Comparison of ENCODE assay signal across 1 cellular context in genomic region chr9:88224938-88225337, GRCh38.
TF ChIP-seq lines count a peak whose summit lies in the region.

No MANE protein-coding gene starts in this region.

TF ChIP-seq in WTC11, 78 proteins besides CTCF, POLR2A, EP300 and RAD21 (continued from another document):
- no peak for TF ChIP-seq USF2 (CRISPR knock-in tag; IDR thresholded peaks at IDR 0.05)
- no peak for TF ChIP-seq ARID4B (CRISPR knock-in tag; IDR thresholded peaks at IDR 0.05; ENCODE audit: borderline replicate concordance)
- TF ChIP-seq GABPB1 (CRISPR knock-in tag; IDR thresholded peaks at IDR 0.05), result no peak
- TF ChIP-seq GRHL2 (CRISPR knock-in tag; IDR thresholded peaks at IDR 0.05; ENCODE audit: insufficient replicate concordance, severe bottlenecking), result no peak
- TF ChIP-seq E2F4 (CRISPR knock-in tag; IDR thresholded peaks at IDR 0.05; ENCODE audit: borderline replicate concordance, low read depth), result no peak
- TF ChIP-seq ATF2 (CRISPR knock-in tag; IDR thresholded peaks at IDR 0.05; ENCODE audit: borderline replicate concordance, low read depth), result no peak
- no peak for TF ChIP-seq SP1 (CRISPR knock-in tag; conservative IDR thresholded peaks at IDR 0.05)
- no peak for TF ChIP-seq ZNF219 (CRISPR knock-in tag; IDR thresholded peaks at IDR 0.05; ENCODE audit: borderline replicate concordance)
TF ChIP-seq in WTC11: peak in this region for 0.
